Comparison of ENCODE assay signal across 15 cellular contexts in the genomic region with DNA sequence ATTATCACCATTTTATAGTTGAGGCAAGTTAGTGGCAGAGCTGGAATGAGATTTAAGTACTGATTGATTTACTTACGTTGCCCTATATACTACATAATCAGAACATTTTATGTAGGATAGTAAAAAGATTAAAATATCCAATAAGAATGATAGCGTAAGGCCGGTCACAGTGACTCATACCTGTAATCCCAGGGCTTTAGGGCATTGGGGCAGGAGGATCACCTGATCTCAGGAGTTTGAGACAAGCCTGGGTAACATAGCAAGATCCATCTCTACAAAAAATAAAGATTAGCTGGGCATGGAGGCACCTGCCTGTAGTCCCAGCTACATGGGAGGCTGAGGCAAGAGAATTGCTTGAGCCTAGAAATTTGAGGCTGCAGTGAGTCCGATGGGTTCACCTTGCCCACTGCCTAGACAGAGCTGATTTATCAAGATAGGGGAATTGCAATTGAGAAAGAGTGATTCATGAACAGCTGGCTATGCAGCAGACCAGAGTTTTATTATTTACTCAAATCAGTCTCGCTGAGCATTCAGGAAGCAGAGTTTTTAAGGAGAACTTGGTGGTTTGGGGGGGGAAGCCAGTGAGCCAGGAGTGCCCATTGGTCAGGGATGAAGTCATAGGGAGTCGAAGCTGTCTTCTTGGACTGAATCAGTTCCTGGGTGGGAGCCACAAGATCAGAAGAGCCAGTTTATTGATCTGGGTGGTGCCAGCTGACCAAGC. TPM values are rescaled to one million over a fixed set of nuclear protein-coding genes. Genes with fewer than 3 reads are reported as not detected.
DNase-seq lines count a peak whose midpoint lies in the region; ATAC-seq, FAIRE-seq and TF ChIP-seq lines count a peak whose summit lies in the region.
"Had no signal": no experiment of that assay in that cellular context is flagged by ENCODE, and none has a peak within 500 bp of the region (broad histone marks: within the 10 kb centered on the region; RNA-seq: fewer than 3 reads in every experiment).

No MANE protein-coding gene starts in this region.

- DNase-seq in A549 (ENCODE audit: low read depth in 1 of 2, low spot score in 1 of 2) (peak in 1 of 2 experiments; percentile 73), HT-29 (ENCODE audit: low spot score) (peak; percentile 54), SJCRH30 (peak; percentile 83 to 88), foreskin fibroblast (peak; percentile 45 to 78), NCI-H524 treated with DMSO at 0.1 percent for 48 hours (lab: John Stamatoyannopoulos, UW) (no peak), H7 (no peak)
- DNase-seq in activated CD8-positive, alpha-beta memory T cell treated with anti-CD3 and anti-CD28 coated beads, Interleukin-2, amount 10 ng/mL, durations not matched to agents 7 days and 5 days: no peak
- DNase-seq in naive thymus-derived CD4-positive, alpha-beta T cell: no peak
- DNase-seq: activated naive CD8-positive, alpha-beta T cell treated with anti-CD3 and anti-CD28 coated beads for 36 hours; BE2C; NCI-H1436 treated with DMSO at 0.1 percent for 48 hours; ovary; RPMI8226 had no signal

- H3K36me3 ChIP-seq in SJCRH30: no peaks in the 10 kb centered on the region
- no peaks in the 10 kb centered on the region for H3K36me3 ChIP-seq in H7 (replicated peaks; ENCODE audit: control insufficient read depth, insufficient read depth, low read length)
- no peaks in the 10 kb centered on the region for H3K36me3 ChIP-seq in naive thymus-derived CD4-positive, alpha-beta T cell (ENCODE audit: control insufficient read depth in 2 of 3, insufficient read depth in 3 of 3, low read length in 3 of 3)
- H3K36me3 ChIP-seq: BE2C, ovary had no signal

- no peak for TF ChIP-seq CTCF in A549 (IDR thresholded peaks at IDR 0.05)
- TF ChIP-seq CTCF in foreskin fibroblast (IDR thresholded peaks at IDR 0.05; ENCODE audit: low read depth, low read length): no peak

- H3K9me3 ChIP-seq in A549 (no peaks in the 10 kb centered on the region), SJCRH30 (replicated peaks) (no peaks in the 10 kb centered on the region)
- H3K9me3 ChIP-seq in naive thymus-derived CD4-positive, alpha-beta T cell (ENCODE audit: control insufficient read depth in 2 of 3, low read length in 3 of 3): no peaks in the 10 kb centered on the region
- H3K9me3 ChIP-seq: BE2C, ovary had no signal

- no peaks in the 10 kb centered on the region for H3K9me3 Mint-ChIP-seq in activated CD8-positive, alpha-beta memory T cell treated with anti-CD3 and anti-CD28 coated beads, Interleukin-2, amount 10 ng/mL, durations not matched to agents 7 days and 5 days (ENCODE audit: low read depth)
- no peaks in the 10 kb centered on the region for H3K9me3 Mint-ChIP-seq in naive thymus-derived CD4-positive, alpha-beta T cell
- H3K9me3 Mint-ChIP-seq: activated naive CD8-positive, alpha-beta T cell treated with anti-CD3 and anti-CD28 coated beads for 36 hours had no signal

- peak; percentile 67 to 94 for ATAC-seq in A549
- ATAC-seq in activated CD8-positive, alpha-beta memory T cell treated with anti-CD3 and anti-CD28 coated beads, Interleukin-2, amount 10 ng/mL, durations not matched to agents 7 days and 5 days: no peak
- ATAC-seq in naive thymus-derived CD4-positive, alpha-beta T cell: no peak

- no peaks in the 10 kb centered on the region for H3K36me3 Mint-ChIP-seq in activated CD8-positive, alpha-beta memory T cell treated with anti-CD3 and anti-CD28 coated beads, Interleukin-2, amount 10 ng/mL, durations not matched to agents 7 days and 5 days
- H3K36me3 Mint-ChIP-seq in naive thymus-derived CD4-positive, alpha-beta T cell: no peaks in the 10 kb centered on the region
- H3K36me3 Mint-ChIP-seq: activated naive CD8-positive, alpha-beta T cell treated with anti-CD3 and anti-CD28 coated beads for 36 hours had no signal

- H3K4me1 Mint-ChIP-seq in activated CD8-positive, alpha-beta memory T cell treated with anti-CD3 and anti-CD28 coated beads, Interleukin-2, amount 10 ng/mL, durations not matched to agents 7 days and 5 days: peaks cover 11% of the 10 kb centered on the region
- peaks cover 0 to 5% (median 0%) of the 10 kb centered on the region in 7 donors for H3K4me1 Mint-ChIP-seq in naive thymus-derived CD4-positive, alpha-beta T cell
- H3K4me1 Mint-ChIP-seq: activated naive CD8-positive, alpha-beta T cell treated with anti-CD3 and anti-CD28 coated beads for 36 hours had no signal

- POLR2A ChIA-PET in A549 (lab: Yijun Ruan, JAX): interaction anchor here (0.6 to 1.2 kb wide), 5 partner anchors 9 to 215 kb away, joined by 3 to 10 read pairs (median 4); a partner anchor contains a TSS
- POLR2A ChIA-PET in naive thymus-derived CD4-positive, alpha-beta T cell (lab: Charles Lee): no interaction called here

- intact Hi-C loops in naive thymus-derived CD4-positive, alpha-beta T cell (cut with micrococcal nuclease): no loop called here

- TF ChIP-seq EP300 in A549 (IDR thresholded peaks at IDR 0.05): no peak

- no peak for TF ChIP-seq POLR2A in A549 (IDR thresholded peaks at IDR 0.05; ENCODE audit: low read length)

- no peaks in the 10 kb centered on the region for H3K27me3 Mint-ChIP-seq in activated CD8-positive, alpha-beta memory T cell treated with anti-CD3 and anti-CD28 coated beads, Interleukin-2, amount 10 ng/mL, durations not matched to agents 7 days and 5 days
- H3K27me3 Mint-ChIP-seq in naive thymus-derived CD4-positive, alpha-beta T cell: no peaks in the 10 kb centered on the region
- H3K27me3 Mint-ChIP-seq: activated naive CD8-positive, alpha-beta T cell treated with anti-CD3 and anti-CD28 coated beads for 36 hours had no signal

- no peaks in the 10 kb centered on the region for H3K27me3 ChIP-seq in SJCRH30
- H3K27me3 ChIP-seq in H7 (ENCODE audit: control insufficient read depth, insufficient read depth, low read length): no peaks in the 10 kb centered on the region
- H3K27me3 ChIP-seq in naive thymus-derived CD4-positive, alpha-beta T cell (ENCODE audit: control insufficient read depth in 2 of 2, insufficient read depth in 2 of 2, low read length in 2 of 2): no peaks in the 10 kb centered on the region
- H3K27me3 ChIP-seq: BE2C, ovary had no signal

- no peak for FAIRE-seq in A549 (lab: Jason Lieb, UNC)
- FAIRE-seq: endometrium, H1 had no signal

- 46% methylated on average over 6 of the region's 6 CpGs for WGBS in A549 (ENCODE audit: missing lambda C conversion rate)

- H3K4me2 ChIP-seq in A549: peak overlapping the region; percentile 43

- H3K27ac ChIP-seq in A549 (peak overlapping the region in 1 of 2 experiments; percentile 38; a peak in 4 of 6 replicates), SJCRH30 (peak overlapping the region; percentile 91)
- H3K27ac ChIP-seq in naive thymus-derived CD4-positive, alpha-beta T cell (ENCODE audit: low read depth, low read length): no peak overlapping the region
- H3K27ac ChIP-seq: ovary had no signal

- CTCF ChIA-PET in A549 (lab: Yijun Ruan, JAX): interaction anchor here (0.8 to 2.1 kb wide), 5 partner anchors 11 to 551 kb away, joined by 3 to 6 read pairs (median 4); no protein-coding TSS in a partner anchor
- CTCF ChIA-PET in activated CD8-positive, alpha-beta memory T cell treated with anti-CD3 and anti-CD28 coated beads, Interleukin-2, amount 10 ng/mL, durations not matched to agents 7 days and 5 days (lab: Charles Lee): no interaction called here
- CTCF ChIA-PET in naive thymus-derived CD4-positive, alpha-beta T cell (lab: Charles Lee): interaction anchor here (0.5 kb wide), 1 partner anchor 100 kb away, joined by 3 read pairs; no protein-coding TSS in a partner anchor

- H3K4me1 ChIP-seq in A549 (peaks cover 10% of the 10 kb centered on the region; the same call in 2 of the 3 replicates), SJCRH30 (peaks cover 11% of the 10 kb centered on the region; the same call in 1 of the 2 replicates)
- no peaks in the 10 kb centered on the region for H3K4me1 ChIP-seq in naive thymus-derived CD4-positive, alpha-beta T cell (ENCODE audit: control insufficient read depth in 2 of 2, insufficient read depth in 2 of 2, low read length in 2 of 2)
- H3K4me1 ChIP-seq: BE2C had no signal

- no peak overlapping the region for H3K4me3 Mint-ChIP-seq in activated CD8-positive, alpha-beta memory T cell treated with anti-CD3 and anti-CD28 coated beads, Interleukin-2, amount 10 ng/mL, durations not matched to agents 7 days and 5 days
- no peak overlapping the region for H3K4me3 Mint-ChIP-seq in naive thymus-derived CD4-positive, alpha-beta T cell
- H3K4me3 Mint-ChIP-seq: activated naive CD8-positive, alpha-beta T cell treated with anti-CD3 and anti-CD28 coated beads for 36 hours had no signal

- no peak overlapping the region for H3K4me3 ChIP-seq in A549
- H3K4me3 ChIP-seq in SJCRH30: peak overlapping the region; percentile 30
- H3K4me3 ChIP-seq in foreskin fibroblast (ENCODE audit: low read depth in 1 of 2, low read length in 2 of 2): no peak overlapping the region
- H3K4me3 ChIP-seq in H7 (ENCODE audit: insufficient read depth, low read depth, low read length): no peak overlapping the region
- H3K4me3 ChIP-seq in naive thymus-derived CD4-positive, alpha-beta T cell (ENCODE audit: low read length): no peak overlapping the region
- H3K4me3 ChIP-seq: ovary had no signal

- TF ChIP-seq RAD21 in A549 (conservative IDR thresholded peaks at IDR 0.05 in 1 of 2, IDR thresholded peaks at IDR 0.05 in 1 of 2): no peak

- no peak overlapping the region for H3K27ac Mint-ChIP-seq in activated CD8-positive, alpha-beta memory T cell treated with anti-CD3 and anti-CD28 coated beads, Interleukin-2, amount 10 ng/mL, durations not matched to agents 7 days and 5 days
- peak overlapping the region in 1 of 9 donors; percentile 10 for H3K27ac Mint-ChIP-seq in naive thymus-derived CD4-positive, alpha-beta T cell
- H3K27ac Mint-ChIP-seq: activated naive CD8-positive, alpha-beta T cell treated with anti-CD3 and anti-CD28 coated beads for 36 hours had no signal

TF ChIP-seq in A549, 52 proteins besides CTCF, POLR2A, EP300 and RAD21 (continues in another document):
- no peak for TF ChIP-seq KDM5A (IDR thresholded peaks at IDR 0.05)
- no peak for TF ChIP-seq TP53 (CRISPR knock-in tag; IDR thresholded peaks at IDR 0.05)
- no peak for TF ChIP-seq NFE2L2 (conservative IDR thresholded peaks at IDR 0.05; ENCODE audit: low read length)
- no peak for TF ChIP-seq MAFK (IDR thresholded peaks at IDR 0.05; ENCODE audit: partially characterized antibody)

RNA-seq across cellular contexts. Expression of a gene that starts 24.7 kb away (rescaled TPM):
- 18.9 and 28.2 TPM in 2 replicates for polyA plus RNA-seq in A549 (2011; rRNA removed)
- polyA plus RNA-seq in A549 (2012; cell fraction: cytosol; rRNA removed): 7.8 and 10.6 TPM in 2 replicates
- polyA plus RNA-seq in A549 (2012; cell fraction: nucleus; rRNA removed): 8.7 and 9.5 TPM in 2 replicates
- 14.2 to 16.1 TPM (median 14.9 TPM) in 3 replicates for polyA plus RNA-seq in A549 (2017; fragmentation: RNase III; extraction: RNeasy Plus Mini Kit Qiagen cat#74134 plus additional on column Dnase treatment)
- polyA minus RNA-seq in A549 (2011; rRNA and poly(A)+ RNA removed): 7.1 and 8.6 TPM in 2 replicates
- total RNA-seq in HT-29 (2014; rRNA removed; shearing (Covaris generic)): 6.5 and 11.1 TPM in 2 replicates
- total RNA-seq in SJCRH30 (2014; rRNA removed; shearing (Covaris generic)): 18.9 and 22.5 TPM in 2 replicates
- total RNA-seq in activated CD8-positive, alpha-beta memory T cell treated with anti-CD3 and anti-CD28 coated beads, Interleukin-2, amount 10 ng/mL, durations not matched to agents 7 days and 5 days: 10 to 100 TPM; 16.5 to 17.4 TPM
- 12.5 and 15.0 TPM in 2 replicates for total RNA-seq in H7 (2014; rRNA removed; shearing (Covaris generic))
- 10 to 100 TPM; 15.1 to 17.7 (median 15.7) TPM for total RNA-seq in naive thymus-derived CD4-positive, alpha-beta T cell
- 10 to 100 TPM; 11.5 to 13.1 TPM for polyA plus RNA-seq in naive thymus-derived CD4-positive, alpha-beta T cell

Comparison
In these comparisons a context has a peak if more than half of its experiments do, and no peak if none do; other contexts are left out.
1. ATAC-seq: peak in A549 (2 of 2); none in activated CD8-positive, alpha-beta memory T cell treated with anti-CD3 and anti-CD28 coated beads, Interleukin-2, amount 10 ng/mL, durations not matched to agents 7 days and 5 days (single experiment) and naive thymus-derived CD4-positive, alpha-beta T cell (single experiment).
2. DNase-seq: peak in HT-29 (single experiment), SJCRH30 (2 of 2) and foreskin fibroblast (2 of 2); none in NCI-H524 treated with DMSO at 0.1 percent for 48 hours (single experiment), activated CD8-positive, alpha-beta memory T cell treated with anti-CD3 and anti-CD28 coated beads, Interleukin-2, amount 10 ng/mL, durations not matched to agents 7 days and 5 days (single experiment), H7 (single experiment) and naive thymus-derived CD4-positive, alpha-beta T cell (0 of 9).